23 cellular contexts compared by ENCODE assay signal in the genomic region with DNA sequence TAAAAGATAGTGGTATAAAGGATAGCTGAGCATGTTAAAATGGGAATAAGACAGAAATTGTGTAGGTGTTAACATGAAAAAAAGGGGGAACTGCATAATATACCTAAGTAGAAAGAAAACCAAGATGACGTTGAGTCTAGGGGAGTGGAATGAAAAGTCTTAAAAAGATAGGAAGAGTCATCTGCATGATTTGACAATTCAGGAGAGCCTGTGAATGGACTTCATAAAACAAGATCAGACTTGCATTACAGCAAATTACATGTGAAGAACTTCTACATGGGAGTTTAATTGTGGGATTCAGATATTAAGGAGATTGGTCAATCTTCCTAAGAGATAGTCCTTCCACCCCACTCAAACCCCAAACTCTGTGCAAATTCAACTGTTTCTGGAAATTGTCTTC.
"Had no signal": no experiment of that assay in that cellular context is flagged by ENCODE, and none has a peak within 500 bp of the region (broad histone marks: within the 10 kb centered on the region; RNA-seq: fewer than 3 reads in every experiment).

No MANE protein-coding gene starts in this region.

- H3K27me3 ChIP-seq: dorsolateral prefrontal cortex, gastrocnemius medialis, neural progenitor cell, sigmoid colon, stomach, thyroid gland had no signal

- H3K4me3 Mint-ChIP-seq: naive thymus-derived CD4-positive, alpha-beta T cell; nephron; neural progenitor cell; stimulated activated effector memory CD8-positive, alpha-beta T cell treated with anti-CD3 and anti-CD28 coated beads, Interleukin-12 subunit alpha, Interleukin-12 subunit beta, amount 100 ng/mL, for 72 hours had no signal

- ATAC-seq: gastrocnemius medialis; left lobe of liver; naive thymus-derived CD4-positive, alpha-beta T cell; right cardiac atrium; stimulated activated effector memory CD8-positive, alpha-beta T cell treated with anti-CD3 and anti-CD28 coated beads, Interleukin-12 subunit alpha, Interleukin-12 subunit beta, amount 100 ng/mL, for 72 hours had no signal

- FAIRE-seq: colon, kidney had no signal

- H3K4me1 Mint-ChIP-seq: stimulated activated effector memory CD8-positive, alpha-beta T cell treated with anti-CD3 and anti-CD28 coated beads, Interleukin-12 subunit alpha, Interleukin-12 subunit beta, amount 100 ng/mL, for 72 hours had no signal

- H3K36me3 ChIP-seq: gastrocnemius medialis, prostate gland, sigmoid colon, stomach, thyroid gland had no signal

- H3K36me3 Mint-ChIP-seq: naive thymus-derived CD4-positive, alpha-beta T cell; stimulated activated effector memory CD8-positive, alpha-beta T cell treated with anti-CD3 and anti-CD28 coated beads, Interleukin-12 subunit alpha, Interleukin-12 subunit beta, amount 100 ng/mL, for 72 hours had no signal

- H2AFZ ChIP-seq: neural progenitor cell had no signal

- H3K9ac ChIP-seq: neural progenitor cell had no signal

- H3K27ac ChIP-seq: gastrocnemius medialis, neural progenitor cell, prostate gland, sigmoid colon, stomach, thyroid gland had no signal

- H3K9me3 Mint-ChIP-seq: naive thymus-derived CD4-positive, alpha-beta T cell; stimulated activated effector memory CD8-positive, alpha-beta T cell treated with anti-CD3 and anti-CD28 coated beads, Interleukin-12 subunit alpha, Interleukin-12 subunit beta, amount 100 ng/mL, for 72 hours had no signal

- H3K4me3 ChIP-seq: dorsolateral prefrontal cortex, gastrocnemius medialis, lung, neural progenitor cell, prostate gland, sigmoid colon, stomach, thyroid gland had no signal

- H3K4me2 ChIP-seq: neural progenitor cell had no signal

- DNase-seq: dorsolateral prefrontal cortex; effector CD4-positive, alpha-beta T cell; gastrocnemius medialis; head of caudate nucleus; kidney; mesenchymal stem cell; midbrain; naive thymus-derived CD4-positive, alpha-beta T cell; right cardiac atrium; sigmoid colon; stimulated activated CD4-positive, alpha-beta T cell treated with anti-CD3 and anti-CD28 coated beads, Interleukin-2, amount 100 ng/mL, for 24 hours; stimulated activated CD4-positive, alpha-beta T cell treated with anti-CD3 and anti-CD28 coated beads, Interleukin-4, amount 100 ng/mL, for 24 hours; stimulated activated naive CD4-positive, alpha-beta T cell treated with Interleukin-2 at 50 U/mL for 16 hours; stomach; thyroid gland; trophoblast cell had no signal

- H3K27ac Mint-ChIP-seq: naive thymus-derived CD4-positive, alpha-beta T cell; nephron; neural progenitor cell; stimulated activated effector memory CD8-positive, alpha-beta T cell treated with anti-CD3 and anti-CD28 coated beads, Interleukin-12 subunit alpha, Interleukin-12 subunit beta, amount 100 ng/mL, for 72 hours had no signal

- H3K4me1 ChIP-seq: prostate gland had no signal

- H3K9me3 ChIP-seq: gastrocnemius medialis, prostate gland, sigmoid colon, stomach, thyroid gland had no signal
